Comparison of ENCODE assay signal across 8 cellular contexts in the genomic region with DNA sequence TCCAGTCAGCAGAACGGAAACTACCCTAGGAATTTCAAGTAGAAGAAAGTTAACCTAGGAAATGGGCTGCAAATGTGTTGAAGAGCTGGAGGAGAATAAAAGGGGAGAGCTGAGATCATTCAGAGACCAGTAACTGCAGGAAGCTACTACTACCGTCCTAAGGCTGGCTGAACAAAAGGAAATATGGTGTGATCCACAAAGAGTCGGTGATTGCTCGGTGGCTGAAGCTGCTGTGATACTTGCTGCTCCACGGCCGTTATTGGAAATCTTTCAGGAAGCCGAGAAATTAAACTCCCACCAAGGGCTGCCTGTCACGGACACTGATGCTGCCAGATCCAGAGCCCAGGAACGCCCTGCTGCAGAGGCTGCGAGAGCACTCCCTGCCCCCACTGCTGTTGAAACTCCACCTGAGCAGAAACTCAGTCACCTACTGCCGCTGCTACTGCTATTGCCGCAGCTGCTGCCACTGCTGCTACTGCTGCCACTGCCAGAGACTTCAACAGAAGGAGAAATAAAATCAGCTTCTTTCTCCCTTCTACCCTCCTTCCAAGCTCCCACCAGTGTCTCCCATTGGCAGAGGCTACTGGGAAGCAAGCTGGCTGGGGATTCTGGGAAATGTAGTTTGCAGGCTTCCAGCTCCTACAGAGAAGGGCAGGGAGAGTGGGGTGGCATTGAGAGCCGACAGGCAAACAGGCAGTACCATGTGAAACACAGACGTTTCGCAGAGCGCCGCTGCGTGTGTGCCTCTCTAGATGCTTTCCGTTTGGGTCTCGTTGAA.
DNase-seq lines count a peak whose midpoint lies in the region; ATAC-seq and TF ChIP-seq lines count a peak whose summit lies in the region.

No MANE protein-coding gene starts in this region.

- intact Hi-C loops in PC-3 (cut with micrococcal nuclease) = loop anchor here (5.0 kb wide), 2 partner anchors 39 to 59 kb away; no protein-coding TSS in a partner anchor

- no peaks in the 10 kb centered on the region for H3K79me2 ChIP-seq in PC-3 (ENCODE audit: low read length)

- H4K20me1 ChIP-seq in PC-3 (ENCODE audit: low read length) = no peaks in the 10 kb centered on the region

- H3K4me3 Mint-ChIP-seq in CD8-positive, alpha-beta memory T cell = peak overlapping the region; percentile 80 to 89 (median 85)
- peak overlapping the region; percentile 83 to 95 (median 92) for H3K4me3 Mint-ChIP-seq in naive B cell

- H3K27ac ChIP-seq in CD8-positive, alpha-beta memory T cell (ENCODE audit: low read depth, low read length) = no peak overlapping the region
- H3K27ac ChIP-seq in HUES64 (ENCODE audit: low read depth, low read length) = no peak overlapping the region
- H3K27ac ChIP-seq in PC-3 (ENCODE audit: low read length) = no peak overlapping the region
- H3K27ac ChIP-seq in thymus (ENCODE audit: low read depth) = peak overlapping the region; percentile 84

- 14% methylated on average over 19 of the region's 20 CpGs for WGBS in HUES64
- 13% methylated on average over 20 of the region's 20 CpGs for WGBS in thymus

- no peaks in the 10 kb centered on the region for H3K36me3 ChIP-seq in CD8-positive, alpha-beta memory T cell (ENCODE audit: insufficient read depth, low read length)
- H3K36me3 ChIP-seq in HUES64 (ENCODE audit: insufficient read depth, low read length) = no peaks in the 10 kb centered on the region
- no peaks in the 10 kb centered on the region for H3K36me3 ChIP-seq in PC-3 (ENCODE audit: low read depth, low read length)
- H3K36me3 ChIP-seq in thymus (ENCODE audit: control insufficient read depth, insufficient read depth) = no peaks in the 10 kb centered on the region

- H3K27ac Mint-ChIP-seq in CD8-positive, alpha-beta memory T cell = peak overlapping the region in 6 of 8 donors; percentile 17 to 82 (median 49)
- H3K27ac Mint-ChIP-seq in naive B cell = peak overlapping the region; percentile 91 to 97 (median 94)

- no peaks in the 10 kb centered on the region for H3K9me2 ChIP-seq in PC-3 (replicated peaks; ENCODE audit: low read length)

- BruUV-seq in PC-3 (replicated peaks; lab: Mats Ljungman, UMichigan) = no TSS peak

- peak; percentile 2 to 50 (median 24) for DNase-seq in CD8-positive, alpha-beta memory T cell
- DNase-seq in PC-3 (peak; percentile 73), fibroblast of the conjunctiva (ENCODE audit: low read depth) (peak; percentile 59), naive B cell (peak; percentile 46)
- DNase-seq in activated T-helper 9 cell treated with anti-CD3 and anti-CD28 coated beads, Interleukin-2, amount 50 U/mL, for 16 hours (ENCODE audit: low read depth) = peak; percentile 7

- peak overlapping the region; percentile 64 for H3K4me3 ChIP-seq in CD8-positive, alpha-beta memory T cell (ENCODE audit: low read length)
- H3K4me3 ChIP-seq in HUES64 (ENCODE audit: low read length) = peak overlapping the region; percentile 65
- H3K4me3 ChIP-seq in PC-3 (ENCODE audit: low read length) = peak overlapping the region; percentile 76
- peak overlapping the region; percentile 62 for H3K4me3 ChIP-seq in thymus (ENCODE audit: low read length)

- H3K36me3 Mint-ChIP-seq in CD8-positive, alpha-beta memory T cell = peaks cover 0 to 4% (median 0%) of the 10 kb centered on the region in 3 donors
- no peaks in the 10 kb centered on the region for H3K36me3 Mint-ChIP-seq in naive B cell

- peaks cover 18 to 33% (median 22%) of the 10 kb centered on the region in 3 donors for H3K4me1 Mint-ChIP-seq in CD8-positive, alpha-beta memory T cell
- H3K4me1 Mint-ChIP-seq in naive B cell = peaks cover 66 to 84% (median 83%) of the 10 kb centered on the region in 3 donors

- H3K4me1 ChIP-seq in CD8-positive, alpha-beta memory T cell (ENCODE audit: insufficient read depth, low read length) = no peaks in the 10 kb centered on the region
- H3K4me1 ChIP-seq in HUES64 (ENCODE audit: insufficient read depth, low read length) = peaks cover 21% of the 10 kb centered on the region
- peaks cover 17% of the 10 kb centered on the region for H3K4me1 ChIP-seq in PC-3 (ENCODE audit: insufficient read depth, low read length)
- peaks cover 3% of the 10 kb centered on the region for H3K4me1 ChIP-seq in thymus (ENCODE audit: control insufficient read depth, insufficient read depth, low read length)

- H3F3A ChIP-seq in PC-3 (ENCODE audit: low read length, unreplicated experiment) = no peaks in the 10 kb centered on the region

- CTCF ChIA-PET in CD8-positive, alpha-beta memory T cell (lab: Charles Lee) = interaction anchor here (1.7 kb wide), 1 partner anchor 9 kb away, joined by 4 read pairs; no protein-coding TSS in a partner anchor
- CTCF ChIA-PET in PC-3 (lab: Charles Lee) = interaction anchor here (0.6 kb wide), 1 partner anchor 12 kb away, joined by 3 read pairs; no protein-coding TSS in a partner anchor

- peak overlapping the region; percentile 84 for H3K4me2 ChIP-seq in PC-3 (ENCODE audit: low read length)

- ATAC-seq in GM21360 (IDR thresholded peaks at IDR 0.05; ENCODE audit: unreplicated experiment) (peak; percentile 36), PC-3 (peak; percentile 96), naive B cell (ENCODE audit: low read depth in 2 of 2) (peak; percentile 46 to 53)

- POLR2A ChIA-PET in CD8-positive, alpha-beta memory T cell (lab: Charles Lee) = no interaction called here
- POLR2A ChIA-PET in PC-3 (lab: Charles Lee; ENCODE audit: unreplicated experiment) = no interaction called here

- no peaks in the 10 kb centered on the region for H3K9me3 ChIP-seq in CD8-positive, alpha-beta memory T cell (ENCODE audit: low read length)
- H3K9me3 ChIP-seq in HUES64 (ENCODE audit: insufficient read depth, low read depth, low read length) = no peaks in the 10 kb centered on the region
- no peaks in the 10 kb centered on the region for H3K9me3 ChIP-seq in PC-3 (ENCODE audit: low read length)
- H3K9me3 ChIP-seq in thymus (ENCODE audit: control insufficient read depth) = no peaks in the 10 kb centered on the region

- peak overlapping the region; percentile 93 for H2AFZ ChIP-seq in PC-3 (ENCODE audit: low read length)

- no peaks in the 10 kb centered on the region for H3K27me3 ChIP-seq in CD8-positive, alpha-beta memory T cell (ENCODE audit: insufficient read depth, low read length, poor library complexity, severe bottlenecking)
- no peaks in the 10 kb centered on the region for H3K27me3 ChIP-seq in HUES64 (ENCODE audit: insufficient read depth, low read length)
- no peaks in the 10 kb centered on the region for H3K27me3 ChIP-seq in PC-3 (ENCODE audit: low read length)
- no peaks in the 10 kb centered on the region for H3K27me3 ChIP-seq in thymus (ENCODE audit: control insufficient read depth, insufficient read depth)

- peaks cover 0 to 4% (median under 1%) of the 10 kb centered on the region in 5 donors for H3K9me3 Mint-ChIP-seq in CD8-positive, alpha-beta memory T cell
- no peaks in the 10 kb centered on the region for H3K9me3 Mint-ChIP-seq in naive B cell

- H3K27me3 Mint-ChIP-seq in CD8-positive, alpha-beta memory T cell = peaks cover 0 to 4% of the 10 kb centered on the region in 2 donors
- H3K27me3 Mint-ChIP-seq in naive B cell = no peaks in the 10 kb centered on the region

- peak overlapping the region; percentile 59; the same call in 1 of the 2 replicates for H3K9ac ChIP-seq in HUES64 (ENCODE audit: low read depth, low read length)
- peak overlapping the region; percentile 42 for H3K9ac ChIP-seq in PC-3 (ENCODE audit: low read length)

- no peak for TF ChIP-seq CTCF in PC-3 (conservative IDR thresholded peaks at IDR 0.05; ENCODE audit: low read depth, low read length)

Comparison
In these comparisons a context has a peak if more than half of its experiments do, and no peak if none do; other contexts are left out.
1. DNase-seq: peak in every context shown above with its lines; median percentile 73 in PC-3; 59 in fibroblast of the conjunctiva; 46 in naive B cell; 24 in CD8-positive, alpha-beta memory T cell; 7 in activated T-helper 9 cell treated with anti-CD3 and anti-CD28 coated beads, Interleukin-2, amount 50 U/mL, for 16 hours.
2. ATAC-seq: peak in every context shown above with its lines; median percentile 96 in PC-3; 50 in naive B cell; 36 in GM21360.